ENCODE assay signal across 10 cellular contexts in genomic region chr10:22598488-22598887, GRCh38.
A peak's percentile ranks its signal among the peaks of the same experiment; 100 is the strongest.
DNase-seq lines count a peak whose midpoint lies in the region; TF ChIP-seq lines count a peak whose summit lies in the region.
"Had no signal": no experiment of that assay in that cellular context is flagged by ENCODE, and none has a peak within 500 bp of the region (broad histone marks: within the 10 kb centered on the region; RNA-seq: fewer than 3 reads in every experiment).

No MANE protein-coding gene starts in this region.

- peaks cover 0 to 1% (median 0%) of the 10 kb centered on the region in 3 donors for H3K27me3 Mint-ChIP-seq in CD14-positive monocyte (ENCODE audit: low read depth in 3 of 3)
- H3K27me3 Mint-ChIP-seq in HFFc6 (ENCODE audit: insufficient read depth): no peaks in the 10 kb centered on the region; the same call in 1 of the 2 replicates

- H3K4me1 Mint-ChIP-seq in CD14-positive monocyte: peaks cover 20% of the 10 kb centered on the region
- peaks cover 58% of the 10 kb centered on the region for H3K4me1 Mint-ChIP-seq in HFFc6 (ENCODE audit: low read depth)

- H3K9me3 Mint-ChIP-seq in CD14-positive monocyte: no peaks in the 10 kb centered on the region
- no peaks in the 10 kb centered on the region for H3K9me3 Mint-ChIP-seq in HFFc6

- H3K9me3 ChIP-seq in adrenal gland (replicated peaks in 1 of 3): no peaks in the 10 kb centered on the region
- H3K9me3 ChIP-seq in mesenchymal stem cell (ENCODE audit: control insufficient read depth, low read length): no peaks in the 10 kb centered on the region
- no peaks in the 10 kb centered on the region for H3K9me3 ChIP-seq in suprapubic skin

- H3K9ac ChIP-seq in mesenchymal stem cell (ENCODE audit: low read length): peak overlapping the region; percentile 15

- H3K36me3 ChIP-seq in adrenal gland (replicated peaks in 1 of 2) (no peaks in the 10 kb centered on the region), mesenchymal stem cell (ENCODE audit: control insufficient read depth in 1 of 2, insufficient read depth in 2 of 2, low read depth in 1 of 2, low read length in 2 of 2) (peaks cover 10 to 16% of the 10 kb centered on the region in 2 experiments), suprapubic skin (peaks cover 9% of the 10 kb centered on the region)

- H3K4ac ChIP-seq in mesenchymal stem cell (ENCODE audit: low read depth in 1 of 2, low read length in 2 of 2): peak overlapping the region in 1 of 2 experiments; percentile 30

- H2BK15ac ChIP-seq in mesenchymal stem cell (ENCODE audit: low read depth, poor library complexity, severe bottlenecking): no peak overlapping the region

- peak overlapping the region; percentile 88 for H2AK5ac ChIP-seq in mesenchymal stem cell (ENCODE audit: low read length, severe bottlenecking)

- peaks cover 10 to 25% of the 10 kb centered on the region in 2 donors for H3K4me1 ChIP-seq in adrenal gland (replicated peaks in 1 of 2)
- peaks cover 25% of the 10 kb centered on the region for H3K4me1 ChIP-seq in mesenchymal stem cell (ENCODE audit: control insufficient read depth, insufficient read depth, low read depth, low read length)
- H3K4me1 ChIP-seq in suprapubic skin: no peaks in the 10 kb centered on the region

- H4K91ac ChIP-seq in mesenchymal stem cell (ENCODE audit: low read length): no peak overlapping the region

- no peak overlapping the region for H2BK120ac ChIP-seq in mesenchymal stem cell (ENCODE audit: low read depth, low read length)

- H3K4me3 ChIP-seq in adrenal gland: no peak overlapping the region
- H3K4me3 ChIP-seq in mesenchymal stem cell (ENCODE audit: insufficient read depth in 1 of 2, low read depth in 1 of 2, low read length in 2 of 2): no peak overlapping the region
- H3K4me3 ChIP-seq in suprapubic skin: no peak overlapping the region
- H3K4me3 ChIP-seq: smooth muscle cell had no signal

- DNase-seq in CD14-positive monocyte (ENCODE audit: low spot score): no peak
- peak; percentile 27 for DNase-seq in HFFc6
- peak in 6 of 7 donors; percentile 23 to 67 (median 33) for DNase-seq in adrenal gland
- peak; percentile 60 for DNase-seq in mesenchymal stem cell
- no peak for DNase-seq in GM20000 (ENCODE audit: low spot score)
- DNase-seq in suprapubic skin (ENCODE audit: low spot score in 2 of 2): no peak
- DNase-seq in superior temporal gyrus (ENCODE audit: extremely low spot score): no peak
- no peak for DNase-seq in stimulated activated naive CD4-positive, alpha-beta T cell treated with Interleukin-2 at 50 U/mL for 16 hours (lab: John Stamatoyannopoulos, UW)
- DNase-seq: MM.1S had no signal

- WGBS in adrenal gland, 4 donors: 49 to 79% (median 62%) methylated on average over 3 of the region's 3 CpGs
- 2% methylated on average over 2 of the region's 3 CpGs for WGBS in mesenchymal stem cell
- 84% methylated on average over 3 of the region's 3 CpGs for WGBS in suprapubic skin

- H3K27me3 ChIP-seq in adrenal gland: no peaks in the 10 kb centered on the region
- no peaks in the 10 kb centered on the region for H3K27me3 ChIP-seq in mesenchymal stem cell (ENCODE audit: control insufficient read depth in 1 of 2, insufficient read depth in 1 of 2, low read length in 2 of 2)
- H3K27me3 ChIP-seq in suprapubic skin: no peaks in the 10 kb centered on the region

- TF ChIP-seq EP300 in suprapubic skin (IDR thresholded peaks at IDR 0.05): no peak

- H3K14ac ChIP-seq in mesenchymal stem cell (ENCODE audit: low read length in 2 of 2): peak overlapping the region in 1 of 2 experiments; percentile 5

- H2BK5ac ChIP-seq in mesenchymal stem cell (ENCODE audit: low read depth, low read length, poor library complexity, severe bottlenecking): no peak overlapping the region

- peak overlapping the region in 1 of 2 experiments; percentile 64 for H3K18ac ChIP-seq in mesenchymal stem cell (ENCODE audit: low read depth in 1 of 2, low read length in 2 of 2)

- no peak overlapping the region for H2BK12ac ChIP-seq in mesenchymal stem cell (ENCODE audit: low read length in 2 of 2)

- intact Hi-C loops in CD14-positive monocyte (cut with micrococcal nuclease): no loop called here
- intact Hi-C loops in adrenal gland (cut with DNase I): no loop called here

- H3K36me3 Mint-ChIP-seq in CD14-positive monocyte (peaks cover 58 to 64% of the 10 kb centered on the region in 2 donors), HFFc6 (ENCODE audit: low read depth) (peaks cover 7% of the 10 kb centered on the region)

- H3K4me3 Mint-ChIP-seq in CD14-positive monocyte (no peak overlapping the region), HFFc6 (peak overlapping the region; percentile 70)

- H3K27ac Mint-ChIP-seq in CD14-positive monocyte (peak overlapping the region in 4 of 7 donors; percentile 25 to 83 (median 55)), HFFc6 (peak overlapping the region; percentile 96)

- H3K79me1 ChIP-seq in mesenchymal stem cell (replicated peaks; ENCODE audit: low read length, poor library complexity, severe bottlenecking): peaks cover 35% of the 10 kb centered on the region

- TF ChIP-seq CTCF in CD14-positive monocyte (IDR thresholded peaks at IDR 0.05) (no peak), HFFc6 (IDR thresholded peaks at IDR 0.05) (no peak), adrenal gland (IDR thresholded peaks at IDR 0.05) (no peak), GM20000 (IDR thresholded peaks at IDR 0.05; ENCODE audit: extremely low read depth, missing control alignments) (no peak), suprapubic skin (IDR thresholded peaks at IDR 0.05) (no peak)

- H3K27ac ChIP-seq in adrenal gland (peak overlapping the region in 3 of 5 donors; percentile 16 to 42 (median 23)), mesenchymal stem cell (ENCODE audit: low read length, poor library complexity, severe bottlenecking) (peak overlapping the region; percentile 51), suprapubic skin (no peak overlapping the region)

- no peak overlapping the region for H4K8ac ChIP-seq in mesenchymal stem cell (ENCODE audit: low read length)

- H3K4me2 ChIP-seq in mesenchymal stem cell (ENCODE audit: low read length, poor library complexity, severe bottlenecking): no peak overlapping the region

- TF ChIP-seq POLR2A in adrenal gland (IDR thresholded peaks at IDR 0.05): no peak
- TF ChIP-seq POLR2A in suprapubic skin (IDR thresholded peaks at IDR 0.05): no peak

- H2AFZ ChIP-seq in mesenchymal stem cell (ENCODE audit: low read depth, low read length): no peak overlapping the region

- H3K23ac ChIP-seq in mesenchymal stem cell (ENCODE audit: low read length in 2 of 2): no peak overlapping the region

Comparison
In these comparisons a context has a peak if more than half of its experiments do, and no peak if none do; other contexts are left out.
1. DNase-seq: peak in HFFc6 (single experiment), adrenal gland (6 of 7) and mesenchymal stem cell (single experiment); none in CD14-positive monocyte (single experiment), GM20000 (single experiment), suprapubic skin (0 of 2), superior temporal gyrus (single experiment) and stimulated activated naive CD4-positive, alpha-beta T cell treated with Interleukin-2 at 50 U/mL for 16 hours (single experiment).